ENCODE assay signal across 13 cellular contexts in the genomic region with DNA sequence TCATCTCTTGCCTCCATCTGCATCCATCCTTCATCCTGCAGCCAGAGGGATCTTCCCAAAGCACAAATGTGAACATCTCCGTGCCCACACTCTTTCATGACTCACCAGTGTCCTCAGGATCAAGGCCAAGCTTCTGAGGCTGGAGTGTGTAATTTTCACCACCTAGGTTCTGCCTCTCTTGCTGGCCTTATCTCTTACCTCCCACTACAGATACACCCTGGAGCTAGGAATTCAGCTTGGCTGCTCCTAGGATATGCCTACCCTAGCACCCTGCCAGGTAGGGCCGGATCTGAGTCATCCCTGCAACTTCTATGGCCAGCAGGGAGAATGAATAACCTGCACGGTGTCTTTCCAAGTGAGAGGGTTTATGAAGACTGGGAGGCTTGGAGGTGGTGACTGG.
"Had no signal": no experiment of that assay in that cellular context is flagged by ENCODE, and none has a peak within 500 bp of the region (broad histone marks: within the 10 kb centered on the region; RNA-seq: fewer than 3 reads in every experiment).

No MANE protein-coding gene starts in this region.

- H3K27ac ChIP-seq: left ventricle myocardium inferior had no signal

- H3K9me3 ChIP-seq: left ventricle myocardium inferior had no signal

- ATAC-seq: activated CD4-positive, CD25-positive, alpha-beta regulatory T cell treated with anti-CD3 and anti-CD28 coated beads, Interleukin-2, amount 50 U/mL, for 24 hours; activated CD8-positive, alpha-beta memory T cell treated with anti-CD3 and anti-CD28 coated beads, Interleukin-2, amount 10 ng/mL, durations not matched to agents 7 days and 5 days; effector memory CD8-positive, alpha-beta T cell had no signal

- H3K4me1 ChIP-seq: left ventricle myocardium inferior had no signal

- H3K4me3 ChIP-seq: left ventricle myocardium inferior had no signal

- DNase-seq: activated CD4-positive, alpha-beta T cell treated with anti-CD3 and anti-CD28 coated beads, Interleukin-2, amount 50 U/mL, for 48 hours; activated CD8-positive, alpha-beta memory T cell treated with anti-CD3 and anti-CD28 coated beads, Interleukin-2, amount 10 ng/mL, durations not matched to agents 7 days and 5 days; activated effector memory CD4-positive, alpha-beta T cell treated with anti-CD3 and anti-CD28 coated beads, Interleukin-2, amount 50 U/mL, for 16 hours; activated T-cell treated with anti-CD3 and anti-CD28 coated beads, Interleukin-2, amount 50 U/mL, for 24 hours; amygdala; cerebellar nuclear complex; effector memory CD8-positive, alpha-beta T cell; erythroblast; left ventricle myocardium inferior; mesenchymal stem cell; stimulated activated CD4-positive, alpha-beta T cell treated with anti-CD3 and anti-CD28 coated beads, Interleukin-12 subunit alpha, Interleukin-12 subunit beta, amount 100 ng/mL, for 4 hours; stimulated activated CD4-positive, alpha-beta T cell treated with anti-CD3 and anti-CD28 coated beads, Interleukin-4, amount 100 ng/mL, for 1 hour had no signal

- H3K36me3 ChIP-seq: left ventricle myocardium inferior had no signal
